Comparison of ENCODE assay signal across 6 cellular contexts in the genomic region with DNA sequence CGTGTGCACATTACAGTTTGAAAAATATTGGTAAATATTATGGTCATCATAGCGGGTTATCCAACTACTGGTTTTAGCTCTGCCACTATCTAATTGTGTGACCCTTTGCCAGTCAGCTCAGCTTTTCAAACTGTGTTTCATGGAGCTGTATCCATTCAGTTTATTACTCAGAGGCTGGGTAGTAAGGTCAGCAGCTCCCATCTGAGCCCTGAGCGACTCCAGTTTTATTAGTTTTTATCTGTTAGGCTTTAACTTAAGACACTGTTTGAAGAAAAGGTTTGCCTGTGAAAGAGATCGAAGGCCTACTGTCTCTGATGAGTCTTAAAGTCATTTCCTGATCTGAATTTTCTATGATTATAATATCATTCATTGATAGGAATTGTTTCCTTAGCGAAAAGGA.
"Had no signal": no experiment of that assay in that cellular context is flagged by ENCODE, and none has a peak within 500 bp of the region (broad histone marks: within the 10 kb centered on the region; RNA-seq: fewer than 3 reads in every experiment).

No MANE protein-coding gene starts in this region.

- ATAC-seq: HepG2, K562 had no signal

- DNase-seq: IMR-90, KBM-7 had no signal

- H3K4me3 ChIP-seq: K562 had no signal

- FAIRE-seq: HepG2, HTR-8/SVneo, K562 had no signal

- H3K27ac ChIP-seq: HL-60 had no signal
